ENCODE assay signal across 8 cellular contexts in genomic region chr14:92748259-92749016, GRCh38. TPM values are rescaled to one million over a fixed set of nuclear protein-coding genes. Genes with fewer than 3 reads are reported as not detected.
DNase-seq lines count a peak whose midpoint lies in the region; ATAC-seq, FAIRE-seq and TF ChIP-seq lines count a peak whose summit lies in the region.

LGMN (minus strand) TSS chr14:92748627; CDS start chr14:92732786, 15,841 bp downstream.

- H3K36me3 Mint-ChIP-seq in natural killer cell treated with Interleukin-12 subunit alpha and Interleukin-12 subunit beta and Interleukin-15 and Interleukin-18, amount 100 ng/mL, for 72 hours: no peaks in the 10 kb centered on the region

- H3K4me3 ChIP-seq in fibroblast of the aortic adventitia (ENCODE audit: low read depth, low read length): peak within 1 kb of the TSS; percentile 85

- H3K27me3 Mint-ChIP-seq in natural killer cell treated with Interleukin-12 subunit alpha and Interleukin-12 subunit beta and Interleukin-15 and Interleukin-18, amount 100 ng/mL, for 72 hours: peaks cover 52 to 81% of the 10 kb centered on the region in 2 donors

- H3K4me1 Mint-ChIP-seq in natural killer cell treated with Interleukin-12 subunit alpha and Interleukin-12 subunit beta and Interleukin-15 and Interleukin-18, amount 100 ng/mL, for 72 hours (ENCODE audit: low read depth in 2 of 2): peaks cover 28 to 33% of the 10 kb centered on the region in 2 donors

- H3K9me3 Mint-ChIP-seq in natural killer cell treated with Interleukin-12 subunit alpha and Interleukin-12 subunit beta and Interleukin-15 and Interleukin-18, amount 100 ng/mL, for 72 hours: no peaks in the 10 kb centered on the region

- DNase-seq in COLO668 (lab: John Stamatoyannopoulos, UW; ENCODE audit: unreplicated experiment) (peak; percentile 98), HT1080 (ENCODE audit: low read depth) (peak; percentile 87), RCC 7860 (ENCODE audit: low spot score) (peak; percentile 69), activated gamma-delta T cell treated with Interleukin-2 at 50 U/mL for 16 hours (peak; percentile 72), fibroblast of the aortic adventitia (ENCODE audit: low read depth) (peak; percentile 90)
- DNase-seq in natural killer cell treated with Interleukin-12 subunit alpha and Interleukin-12 subunit beta and Interleukin-15 and Interleukin-18, amount 100 ng/mL, for 72 hours (ENCODE audit: low spot score): peak; percentile 82
- DNase-seq in stimulated activated naive CD4-positive, alpha-beta T cell (lab: John Stamatoyannopoulos, UW): peak; percentile 82 to 89 (median 85)

- no peak for TF ChIP-seq CTCF in fibroblast of the aortic adventitia (IDR thresholded peaks at IDR 0.05; ENCODE audit: insufficient read depth, low read length)

- H3K4me3 Mint-ChIP-seq in natural killer cell treated with Interleukin-12 subunit alpha and Interleukin-12 subunit beta and Interleukin-15 and Interleukin-18, amount 100 ng/mL, for 72 hours: peak within 1 kb of the TSS; percentile 56

- peak within 1 kb of the TSS in 1 of 2 donors; percentile 49 for H3K27ac Mint-ChIP-seq in natural killer cell treated with Interleukin-12 subunit alpha and Interleukin-12 subunit beta and Interleukin-15 and Interleukin-18, amount 100 ng/mL, for 72 hours

- ATAC-seq in GM19468 (IDR thresholded peaks at IDR 0.05; ENCODE audit: extremely low read depth, unreplicated experiment): peak; percentile 54
- ATAC-seq in natural killer cell treated with Interleukin-12 subunit alpha and Interleukin-12 subunit beta and Interleukin-15 and Interleukin-18, amount 100 ng/mL, for 72 hours: peak; percentile 90 to 94

- FAIRE-seq in RCC 7860 (lab: Jason Lieb, UNC): no peak

RNA-seq across cellular contexts. Expression of gene LGMN, which starts in this region (rescaled TPM):
- total RNA-seq in HT1080 (2014; rRNA removed; shearing (Covaris generic)): 26.5 and 29.5 TPM in 2 replicates
- polyA plus RNA-seq in HT1080 (2015; cell fraction: cytosol; rRNA removed): 19.5 and 20.5 TPM in 2 replicates
- polyA plus RNA-seq in HT1080 (2015; cell fraction: nucleus; rRNA removed): 43.8 and 52.6 TPM in 2 replicates
- total RNA-seq in fibroblast of the aortic adventitia (ENCODE audit: low replicate concordance): 28.6 and 44.0 TPM in 2 replicates
- total RNA-seq in natural killer cell treated with Interleukin-12 subunit alpha and Interleukin-12 subunit beta and Interleukin-15 and Interleukin-18, amount 100 ng/mL, for 72 hours: not detected

Comparison
In these comparisons a context has a peak if more than half of its experiments do, and no peak if none do; other contexts are left out.
1. Peak in every context shown above with its lines: DNase-seq, ATAC-seq and H3K4me3 ChIP-seq.
2. RNA of gene LGMN (total RNA-seq): 26.5 to 29.5 TPM in HT1080 and 28.6 to 44.0 TPM in fibroblast of the aortic adventitia; not detected in natural killer cell treated with Interleukin-12 subunit alpha and Interleukin-12 subunit beta and Interleukin-15 and Interleukin-18, amount 100 ng/mL, for 72 hours; every median in the first group is over 10 times any median in the second.
3. Peak in DNase-seq and ATAC-seq in natural killer cell treated with Interleukin-12 subunit alpha and Interleukin-12 subunit beta and Interleukin-15 and Interleukin-18, amount 100 ng/mL, for 72 hours; RNA of the gene not detected or under 1 TPM.